Comparison of ENCODE assay signal across 18 cellular contexts in the genomic region with DNA sequence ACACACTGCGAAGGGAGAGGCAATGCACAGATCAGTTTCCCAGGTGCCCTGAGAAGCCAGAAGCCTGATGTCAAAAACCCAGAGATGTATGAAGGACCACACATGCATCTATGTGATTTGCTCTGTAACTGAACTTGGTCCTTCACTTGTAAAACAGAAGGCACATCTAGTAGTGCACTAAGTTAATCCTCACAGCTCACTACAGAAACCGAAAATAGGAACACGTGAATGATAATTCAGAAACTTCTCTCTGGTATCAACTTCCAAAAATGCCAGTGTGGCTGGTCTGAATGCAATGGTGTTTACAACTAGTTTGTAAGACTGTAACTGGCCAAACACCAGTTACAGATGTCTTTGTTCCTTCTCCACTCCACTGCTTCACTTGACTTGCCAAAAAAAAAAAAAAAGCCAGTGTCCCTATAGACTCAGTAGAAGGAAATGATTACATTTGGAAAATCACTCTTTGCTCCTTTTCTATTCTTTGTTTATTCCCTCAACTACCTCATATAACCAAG.
"Had no signal": no experiment of that assay in that cellular context is flagged by ENCODE, and none has a peak within 500 bp of the region (broad histone marks: within the 10 kb centered on the region; RNA-seq: fewer than 3 reads in every experiment).

No MANE protein-coding gene starts in this region.

- H3K4me3 ChIP-seq: hepatocyte, lower lobe of right lung, prostate gland, right lobe of liver, SJSA1, spleen, suprapubic skin, upper lobe of right lung had no signal

- H3K9me3 Mint-ChIP-seq: activated CD4-positive, alpha-beta T cell treated with anti-CD3 and anti-CD28 coated beads, Interleukin-2, amount 10 ng/mL, durations not matched to agents 24 days and 14 days; naive thymus-derived CD8-positive, alpha-beta T cell; WTC11 had no signal

- H3K9me3 ChIP-seq: lower lobe of right lung, prostate gland, right lobe of liver, SJSA1, spleen, suprapubic skin, upper lobe of right lung had no signal

- H3K27me3 Mint-ChIP-seq: activated CD4-positive, alpha-beta T cell treated with anti-CD3 and anti-CD28 coated beads, Interleukin-2, amount 10 ng/mL, durations not matched to agents 24 days and 14 days; naive thymus-derived CD8-positive, alpha-beta T cell had no signal

- H3K4me2 ChIP-seq: hepatocyte had no signal

- H2AFZ ChIP-seq: hepatocyte had no signal

- DNase-seq: activated CD4-positive, alpha-beta T cell treated with anti-CD3 and anti-CD28 coated beads, Interleukin-2, amount 10 ng/mL, durations not matched to agents 24 days and 14 days; activated naive CD4-positive, alpha-beta T cell treated with anti-CD3 and anti-CD28 coated beads, Interleukin-2, amount 50 U/mL, for 16 hours; activated T-cell treated with anti-CD3 and anti-CD28 coated beads, Interleukin-2, amount 50 U/mL, for 48 hours; aorta; kidney glomerular epithelial cell; lower lobe of right lung; naive thymus-derived CD8-positive, alpha-beta T cell; occipital lobe; spleen; stimulated activated CD4-positive, alpha-beta T cell treated with anti-CD3 and anti-CD28 coated beads, Interleukin-1b, Interleukin-23, amount 100 ng/mL, for 48 hours; stimulated activated naive CD4-positive, alpha-beta T cell had no signal

- ATAC-seq: lower lobe of right lung; naive thymus-derived CD8-positive, alpha-beta T cell; right lobe of liver; upper lobe of right lung; WTC11 had no signal

- H3K4me3 Mint-ChIP-seq: activated CD4-positive, alpha-beta T cell treated with anti-CD3 and anti-CD28 coated beads, Interleukin-2, amount 10 ng/mL, durations not matched to agents 24 days and 14 days; naive thymus-derived CD8-positive, alpha-beta T cell; WTC11 had no signal

- H3K27ac ChIP-seq: hepatocyte, lower lobe of right lung, prostate gland, right lobe of liver, SJSA1, suprapubic skin, upper lobe of right lung had no signal

- H3K27ac Mint-ChIP-seq: WTC11 had no signal

- H3K4me1 Mint-ChIP-seq: WTC11 had no signal

- H3K27me3 ChIP-seq: hepatocyte, right lobe of liver, SJSA1, spleen, suprapubic skin, upper lobe of right lung had no signal
